19 cellular contexts compared by ENCODE assay signal in the genomic region with DNA sequence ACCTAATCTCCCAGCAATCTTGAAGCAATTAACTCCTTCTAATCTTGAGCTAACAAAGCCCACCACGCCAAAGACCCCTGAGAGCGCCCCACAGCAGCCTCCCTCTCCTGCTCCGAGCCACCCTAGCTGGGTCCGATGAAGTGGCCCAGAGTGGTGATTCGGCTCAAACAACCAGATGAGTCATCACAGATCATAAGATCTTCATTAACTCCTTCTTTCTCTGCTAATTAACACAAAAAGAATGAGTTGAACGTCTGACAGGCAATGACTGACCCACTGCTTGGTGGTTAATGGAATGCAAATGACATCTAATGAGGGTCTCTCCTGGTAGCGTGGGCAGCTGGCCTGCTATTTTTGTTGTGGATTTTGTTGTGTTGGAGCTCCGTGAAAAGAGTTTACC.
A peak's percentile ranks its signal among the peaks of the same experiment; 100 is the strongest.
DNase-seq lines count a peak whose midpoint lies in the region; ATAC-seq, FAIRE-seq and TF ChIP-seq lines count a peak whose summit lies in the region.
"Had no signal": no experiment of that assay in that cellular context is flagged by ENCODE, and none has a peak within 500 bp of the region (broad histone marks: within the 10 kb centered on the region; RNA-seq: fewer than 3 reads in every experiment).

No MANE protein-coding gene starts in this region.

- H3K27ac Mint-ChIP-seq in GM23338, result peak overlapping the region; percentile 84

- no TSS peak for BruUV-seq in K562 (replicated peaks; lab: Mats Ljungman, UMichigan)

- no peak overlapping the region for H3K4me3 ChIP-seq in GM23338
- H3K4me3 ChIP-seq in K562, result no peak overlapping the region
- no peak overlapping the region for H3K4me3 ChIP-seq in mesendoderm (ENCODE audit: low read length)
- no peak overlapping the region for H3K4me3 ChIP-seq in smooth muscle cell
- H3K4me3 ChIP-seq in heart right ventricle, result no peak overlapping the region
- H3K4me3 ChIP-seq: SJCRH30 had no signal

- H3K36me3 ChIP-seq in GM23338 (ENCODE audit: insufficient read depth) (no peaks in the 10 kb centered on the region), K562 (ENCODE audit: control insufficient read depth, insufficient read depth, low read length) (no peaks in the 10 kb centered on the region), mesendoderm (ENCODE audit: control insufficient read depth, insufficient read depth, low read length) (no peaks in the 10 kb centered on the region), smooth muscle cell (ENCODE audit: low read depth) (no peaks in the 10 kb centered on the region), heart right ventricle (no peaks in the 10 kb centered on the region)
- H3K36me3 ChIP-seq: SJCRH30 had no signal

- no peak overlapping the region for H4K5ac ChIP-seq in mesendoderm (ENCODE audit: low read length)

- H3K4ac ChIP-seq in mesendoderm (ENCODE audit: low read depth, low read length), result no peak overlapping the region

- H3K9me2 ChIP-seq in GM23338 (ENCODE audit: insufficient read depth), result no peaks in the 10 kb centered on the region; the same call in none of the 2 replicates

- H4K8ac ChIP-seq in mesendoderm (ENCODE audit: low read depth, low read length), result no peak overlapping the region

- no peak for FAIRE-seq in K562 (lab: Jason Lieb, UNC)
- FAIRE-seq: RCC 7860 had no signal

- no peak overlapping the region for H2BK15ac ChIP-seq in mesendoderm (replicated peaks; ENCODE audit: low read depth)

- no peak overlapping the region for H3K56ac ChIP-seq in mesendoderm (ENCODE audit: low read length)

- H3K23ac ChIP-seq in mesendoderm (ENCODE audit: low read length), result no peak overlapping the region

- H2BK120ac ChIP-seq in mesendoderm (ENCODE audit: low read depth, low read length), result no peak overlapping the region

- no peak for TF ChIP-seq EP300 in K562 (IDR thresholded peaks at IDR 0.05; ENCODE audit: low read length)

- intact Hi-C loops in K562 (cut with micrococcal nuclease) (no loop called here), heart right ventricle (cut with DNase I) (no loop called here)

- no peaks in the 10 kb centered on the region for H3K79me2 ChIP-seq in GM23338 (replicated peaks; ENCODE audit: insufficient read depth)
- no peaks in the 10 kb centered on the region for H3K79me2 ChIP-seq in K562 (ENCODE audit: control insufficient read depth, insufficient read depth, low read length)
- no peaks in the 10 kb centered on the region for H3K79me2 ChIP-seq in mesendoderm (ENCODE audit: control insufficient read depth, insufficient read depth, low read length)
- H3K79me2 ChIP-seq in smooth muscle cell (ENCODE audit: low read depth), result no peaks in the 10 kb centered on the region

- H3K27me3 ChIP-seq in GM23338 (ENCODE audit: insufficient read depth), result no peaks in the 10 kb centered on the region
- no peaks in the 10 kb centered on the region; a peak in 1 of 5 replicates for H3K27me3 ChIP-seq in K562 (ENCODE audit: control insufficient read depth in 2 of 2, insufficient read depth in 2 of 2, low read length in 2 of 2)
- no peaks in the 10 kb centered on the region for H3K27me3 ChIP-seq in mesendoderm (ENCODE audit: insufficient read depth, low read length, poor library complexity)
- H3K27me3 ChIP-seq in smooth muscle cell (ENCODE audit: low read depth), result no peaks in the 10 kb centered on the region
- H3K27me3 ChIP-seq in heart right ventricle, result peaks cover 0 to 34% (median 9%) of the 10 kb centered on the region in 7 donors
- H3K27me3 ChIP-seq: SJCRH30 had no signal

- H3K18ac ChIP-seq in mesendoderm (ENCODE audit: low read length), result no peak overlapping the region

- peaks cover 16% of the 10 kb centered on the region for H3K4me1 ChIP-seq in GM23338 (ENCODE audit: insufficient read depth)
- no peaks in the 10 kb centered on the region for H3K4me1 ChIP-seq in K562 (replicated peaks in 1 of 2; ENCODE audit: control insufficient read depth in 2 of 2, insufficient read depth in 2 of 2, low read length in 2 of 2)
- no peaks in the 10 kb centered on the region for H3K4me1 ChIP-seq in mesendoderm (ENCODE audit: control insufficient read depth, low read depth, low read length)
- H3K4me1 ChIP-seq in smooth muscle cell (ENCODE audit: low read depth), result peaks cover 11% of the 10 kb centered on the region
- H3K4me1 ChIP-seq in heart right ventricle, result no peaks in the 10 kb centered on the region
- H3K4me1 ChIP-seq: SJCRH30 had no signal

- no peak for TF ChIP-seq POLR2A in K562 (conservative IDR thresholded peaks at IDR 0.05)

- ATAC-seq in GM23338, result no peak
- ATAC-seq in K562, result no peak
- ATAC-seq in heart right ventricle, result no peak

- H3K27ac ChIP-seq in GM23338 (ENCODE audit: low read depth) (no peak overlapping the region), K562 (ENCODE audit: extremely low read depth, low read depth, low read length) (no peak overlapping the region), mesendoderm (ENCODE audit: low read depth, low read length) (no peak overlapping the region), smooth muscle cell (ENCODE audit: low read depth) (no peak overlapping the region), heart right ventricle (no peak overlapping the region)
- H3K27ac ChIP-seq: KMS-11, SJCRH30 had no signal

- POLR2A ChIA-PET in K562 (lab: Yijun Ruan, JAX), result no interaction called here

- WGBS in K562 (ENCODE audit: insufficient coverage, low coverage, missing lambda C conversion rate), result under 1% methylated on average over 8 of the region's 8 CpGs
- WGBS in mesendoderm (ENCODE audit: extremely low coverage, insufficient coverage, low lambda C conversion rate), result no CpG with 5 or more reads among the region's 8 CpGs
- 37% methylated on average over 8 of the region's 8 CpGs for WGBS in smooth muscle cell (ENCODE audit: low lambda C conversion rate)
- WGBS in heart right ventricle, 2 donors, result 33 to 36% methylated on average over 8 of the region's 8 CpGs

- no peak overlapping the region for H2AK5ac ChIP-seq in mesendoderm (ENCODE audit: low read length)

- peaks cover 2% of the 10 kb centered on the region for H3K27me3 Mint-ChIP-seq in GM23338 (ENCODE audit: insufficient read depth, low read depth, poor library complexity)
- H3K27me3 Mint-ChIP-seq: CD4-positive, CD25-positive, alpha-beta regulatory T cell had no signal

- no peak overlapping the region for H3K9ac ChIP-seq in K562 (ENCODE audit: insufficient read depth in 1 of 2, low read depth in 2 of 2, low read length in 2 of 2)
- no peak overlapping the region for H3K9ac ChIP-seq in mesendoderm (ENCODE audit: low read length)
- no peak overlapping the region for H3K9ac ChIP-seq in smooth muscle cell (ENCODE audit: low read depth)
- H3K9ac ChIP-seq: KMS-11 had no signal

- TF ChIP-seq RAD21 in K562 (CRISPR knock-in tag; conservative IDR thresholded peaks at IDR 0.05 in 1 of 2, IDR thresholded peaks at IDR 0.05 in 1 of 2), result no peak

- H3K36me3 Mint-ChIP-seq in GM23338 (ENCODE audit: low read depth), result peaks cover 4% of the 10 kb centered on the region; the same call in 2 of the 3 replicates
- H3K36me3 Mint-ChIP-seq: CD4-positive, CD25-positive, alpha-beta regulatory T cell had no signal

- H3K9me3 Mint-ChIP-seq in GM23338, result peaks cover 4% of the 10 kb centered on the region; the same call in 2 of the 3 replicates

- H2BK5ac ChIP-seq in mesendoderm (ENCODE audit: low read length), result no peak overlapping the region

- DNase-seq in GM23338 (ENCODE audit: low spot score) (no peak), K562 (ENCODE audit: extremely low read depth in 1 of 4, low spot score in 3 of 4) (no peak), mesendoderm (peak; percentile 27), smooth muscle cell (lab: John Stamatoyannopoulos, UW; ENCODE audit: unreplicated experiment) (no peak), heart right ventricle (no peak), NCI-H1417 treated with DMSO at 0.1 percent for 48 hours (lab: John Stamatoyannopoulos, UW) (no peak)
- no peak for DNase-seq in activated CD4-positive, alpha-beta T cell treated with anti-CD3 and anti-CD28 coated beads, Interleukin-2, amount 50 U/mL, for 48 hours
- DNase-seq: CD4-positive, CD25-positive, alpha-beta regulatory T cell; DMS79 treated with DMSO at 0.1 percent for 48 hours; HCEC 1CT; NCI-H1092 treated with DMSO at 0.1 percent for 48 hours; NCI-H146; NCI-H2029; NCI-H226; NCI-H510A treated with DMSO at 0.1 percent for 48 hours; OCI-M1; SJCRH30 had no signal

- H3F3A ChIP-seq in GM23338 (replicated peaks; ENCODE audit: low read depth) (no peaks in the 10 kb centered on the region), smooth muscle cell (ENCODE audit: low read depth) (no peaks in the 10 kb centered on the region)

- H3K9me1 ChIP-seq in K562 (ENCODE audit: control insufficient read depth, insufficient read depth, low read length), result no peaks in the 10 kb centered on the region

- H4K20me1 ChIP-seq in GM23338 (replicated peaks; ENCODE audit: insufficient read depth), result no peaks in the 10 kb centered on the region
- no peaks in the 10 kb centered on the region for H4K20me1 ChIP-seq in K562 (replicated peaks; ENCODE audit: control insufficient read depth, insufficient read depth, low read length)
- H4K20me1 ChIP-seq in smooth muscle cell (ENCODE audit: low read depth), result no peaks in the 10 kb centered on the region

- CTCF ChIA-PET in K562 (lab: Yijun Ruan, JAX; ENCODE audit: low intra/inter-chr PET ratio), result no interaction called here

- in situ Hi-C loops in K562 (cut with MboI), result no loop called here

- 0 out of 2 replicates have a peak overlapping the region, but pooled peaks have one; percentile 20 for H3K4me2 ChIP-seq in GM23338
- H3K4me2 ChIP-seq in K562 (ENCODE audit: insufficient read depth, low read length), result no peak overlapping the region
- no peak overlapping the region for H3K4me2 ChIP-seq in mesendoderm (ENCODE audit: low read length)
- peak overlapping the region; percentile 10 for H3K4me2 ChIP-seq in smooth muscle cell
- H3K4me2 ChIP-seq: KMS-11 had no signal

- TF ChIP-seq CTCF in GM23338 (conservative IDR thresholded peaks at IDR 0.05; ENCODE audit: low read depth in 2 of 2) (no peak), K562 (IDR thresholded peaks at IDR 0.05 in 2 of 3, conservative IDR thresholded peaks at IDR 0.05 in 1 of 3; ENCODE audit: insufficient read depth in 2 of 3, low read depth in 1 of 3, low read length in 3 of 3) (no peak), smooth muscle cell (IDR thresholded peaks at IDR 0.05; ENCODE audit: borderline replicate concordance, insufficient read depth, poor library complexity, severe bottlenecking) (no peak), heart right ventricle (IDR thresholded peaks at IDR 0.05) (no peak)

- no peak overlapping the region for H2AFZ ChIP-seq in GM23338
- no peak overlapping the region for H2AFZ ChIP-seq in K562 (ENCODE audit: low read depth, low read length)
- no peak overlapping the region for H2AFZ ChIP-seq in smooth muscle cell (ENCODE audit: low read depth)

- no peak overlapping the region for H3K4me3 Mint-ChIP-seq in GM23338
- H3K4me3 Mint-ChIP-seq: CD4-positive, CD25-positive, alpha-beta regulatory T cell had no signal

- H3K4me1 Mint-ChIP-seq in GM23338, result peaks cover 21% of the 10 kb centered on the region
- H3K4me1 Mint-ChIP-seq: CD4-positive, CD25-positive, alpha-beta regulatory T cell had no signal

- no peaks in the 10 kb centered on the region for H3K9me3 ChIP-seq in K562 (replicated peaks; ENCODE audit: control insufficient read depth, insufficient read depth, low read depth, low read length)
- H3K9me3 ChIP-seq in smooth muscle cell (replicated peaks; ENCODE audit: low read depth), result no peaks in the 10 kb centered on the region
- no peaks in the 10 kb centered on the region for H3K9me3 ChIP-seq in heart right ventricle
- H3K9me3 ChIP-seq: SJCRH30 had no signal

- H3K79me1 ChIP-seq in mesendoderm (ENCODE audit: low read length), result no peaks in the 10 kb centered on the region

Comparison
In these comparisons a context has a peak if more than half of its experiments do, and no peak if none do; other contexts are left out.
1. H3K4me2 ChIP-seq: peak in GM23338 (single experiment) and smooth muscle cell (single experiment); none in K562 (single experiment) and mesendoderm (single experiment).